10 cellular contexts compared by ENCODE assay signal in genomic region chr2:132448771-132449170, GRCh38. TPM values are rescaled to one million over a fixed set of nuclear protein-coding genes. Genes with fewer than 3 reads are reported as not detected.
DNase-seq lines count a peak whose midpoint lies in the region; ATAC-seq and TF ChIP-seq lines count a peak whose summit lies in the region.
"Had no signal": no experiment of that assay in that cellular context is flagged by ENCODE, and none has a peak within 500 bp of the region (broad histone marks: within the 10 kb centered on the region; RNA-seq: fewer than 3 reads in every experiment).

No MANE protein-coding gene starts in this region.

- CTCF ChIA-PET in RWPE1 (lab: Yijun Ruan, JAX), result interaction anchor here (1.0 kb wide), 1 partner anchor 11 kb away, joined by 3 read pairs; no protein-coding TSS in a partner anchor

- peak overlapping the region; percentile 1 for H3K4me3 Mint-ChIP-seq in T-helper 2 cell treated with Interferon-gamma antibody and Interleukin-4, amounts not matched to agents 5 μg/mL and 100 μg/mL, for 36 hours
- H3K4me3 Mint-ChIP-seq in T-helper 17 cell, result no peak overlapping the region

- DNase-seq in T-helper 2 cell treated with Interferon-gamma antibody and Interleukin-4, amounts not matched to agents 5 μg/mL and 100 μg/mL, for 36 hours (ENCODE audit: low spot score), result no peak
- DNase-seq in T-helper 2 cell (no peak), RWPE1 (ENCODE audit: low spot score) (peak; percentile 26), right atrium auricular region (ENCODE audit: low spot score) (no peak), tibial nerve (ENCODE audit: low spot score in 2 of 2) (peak in 1 of 2 donors; percentile 26), T-helper 17 cell (no peak)
- no peak for DNase-seq in effector CD4-positive, alpha-beta T cell

- no peak for TF ChIP-seq EP300 in tibial nerve (IDR thresholded peaks at IDR 0.05)

- H3K36me3 ChIP-seq in right atrium auricular region (no peaks in the 10 kb centered on the region), tibial nerve (no peaks in the 10 kb centered on the region)

- H3K4me1 ChIP-seq in right atrium auricular region (no peaks in the 10 kb centered on the region), tibial nerve (no peaks in the 10 kb centered on the region)

- H3K27ac ChIP-seq in RWPE1, result no peak overlapping the region
- no peak overlapping the region for H3K27ac ChIP-seq in right atrium auricular region
- no peak overlapping the region for H3K27ac ChIP-seq in tibial nerve

- no peaks in the 10 kb centered on the region for H3K27me3 ChIP-seq in right atrium auricular region
- H3K27me3 ChIP-seq in tibial nerve, result no peaks in the 10 kb centered on the region

- POLR2A ChIA-PET in RWPE1 (lab: Yijun Ruan, JAX; ENCODE audit: low non-redundant PET), result no interaction called here

- no peaks in the 10 kb centered on the region for H3K9me3 ChIP-seq in right atrium auricular region
- peaks cover 0 to 6% (median 0%) of the 10 kb centered on the region in 4 donors for H3K9me3 ChIP-seq in tibial nerve
- H3K9me3 ChIP-seq in T-helper 17 cell (ENCODE audit: control insufficient read depth, low read length, poor library complexity, severe bottlenecking), result no peaks in the 10 kb centered on the region

- H3K4me1 Mint-ChIP-seq in T-helper 2 cell treated with Interferon-gamma antibody and Interleukin-4, amounts not matched to agents 5 μg/mL and 100 μg/mL, for 36 hours (ENCODE audit: low read depth), result no peaks in the 10 kb centered on the region
- H3K4me1 Mint-ChIP-seq in T-helper 17 cell, result no peaks in the 10 kb centered on the region

- no peaks in the 10 kb centered on the region for H3K27me3 Mint-ChIP-seq in T-helper 2 cell treated with Interferon-gamma antibody and Interleukin-4, amounts not matched to agents 5 μg/mL and 100 μg/mL, for 36 hours (ENCODE audit: low read depth)
- no peaks in the 10 kb centered on the region for H3K27me3 Mint-ChIP-seq in T-helper 17 cell

- no peak for TF ChIP-seq POLR2A in tibial nerve (IDR thresholded peaks at IDR 0.05)

- no peak overlapping the region for H3K27ac Mint-ChIP-seq in T-helper 2 cell treated with Interferon-gamma antibody and Interleukin-4, amounts not matched to agents 5 μg/mL and 100 μg/mL, for 36 hours
- no peak overlapping the region for H3K27ac Mint-ChIP-seq in T-helper 17 cell

- H3K36me3 Mint-ChIP-seq in T-helper 2 cell treated with Interferon-gamma antibody and Interleukin-4, amounts not matched to agents 5 μg/mL and 100 μg/mL, for 36 hours (ENCODE audit: low read depth), result no peaks in the 10 kb centered on the region
- H3K36me3 Mint-ChIP-seq in T-helper 17 cell (ENCODE audit: low read depth), result peaks cover 2% of the 10 kb centered on the region

- H3K4me3 ChIP-seq in right atrium auricular region, result no peak overlapping the region
- no peak overlapping the region for H3K4me3 ChIP-seq in tibial nerve

- peak; percentile 44 for TF ChIP-seq CTCF in RWPE1 (conservative IDR thresholded peaks at IDR 0.05; ENCODE audit: low read depth)
- TF ChIP-seq CTCF in right atrium auricular region (IDR thresholded peaks at IDR 0.05), result peak; percentile 25 to 62
- TF ChIP-seq CTCF in tibial nerve (IDR thresholded peaks at IDR 0.05), result peak; percentile 20 to 46 (median 31)

- ATAC-seq in T-helper 17 cell (no peak), GM18867 (IDR thresholded peaks at IDR 0.05; ENCODE audit: unreplicated experiment) (no peak)

- WGBS in tibial nerve, 2 donors, result 75 to 79% methylated on average over 4 of the region's 4 CpGs

- peaks cover 7% of the 10 kb centered on the region for H3K9me3 Mint-ChIP-seq in T-helper 2 cell treated with Interferon-gamma antibody and Interleukin-4, amounts not matched to agents 5 μg/mL and 100 μg/mL, for 36 hours

RNA-seq across cellular contexts. Expression of gene GPR39, which starts 32.2 kb away (rescaled TPM):
- total RNA-seq in right atrium auricular region, result 1 to 10 TPM in 1 of 2 donors, not detected in 1; 1.0 TPM
- 1 to 10 TPM in 1 of 4 donors, under 1 TPM in 2, not detected in 1; 0.21 to 1.8 (median 0.22) TPM for total RNA-seq in tibial nerve
- under 1 TPM in 1 of 2 donors, not detected in 1; 0.10 TPM for total RNA-seq in T-helper 17 cell
- total RNA-seq: activated CD8-positive, alpha-beta memory T cell treated with anti-CD3 and anti-CD28 coated beads for 36 hours; pulmonary artery endothelial cell had no signal
